In the genomic region with DNA sequence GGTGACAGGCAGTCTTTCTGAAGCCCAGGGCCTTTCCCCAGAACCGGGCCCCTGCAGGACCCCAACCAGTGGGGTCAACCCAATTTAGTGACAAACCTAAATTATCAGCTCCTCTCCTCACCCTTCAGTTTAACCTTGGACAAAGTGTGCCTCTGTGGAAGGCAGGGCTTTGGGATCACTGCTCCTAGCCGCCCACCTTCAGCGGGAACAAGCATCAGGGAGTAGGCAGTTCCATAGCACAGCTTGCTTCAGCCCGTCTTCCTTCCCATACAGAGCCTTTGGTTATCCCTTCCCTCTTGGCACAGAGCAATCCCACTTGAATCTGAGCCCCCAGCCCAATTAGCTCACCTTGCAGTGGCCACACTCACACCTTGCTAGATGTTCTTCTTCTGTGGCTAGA, we compare ENCODE assay signal across 19 cellular contexts. TPM values are rescaled to one million over a fixed set of nuclear protein-coding genes. Genes with fewer than 3 reads are reported as not detected.
"Had no signal": no experiment of that assay in that cellular context is flagged by ENCODE, and none has a peak within 500 bp of the region (broad histone marks: within the 10 kb centered on the region; RNA-seq: fewer than 3 reads in every experiment).

No MANE protein-coding gene starts in this region.

- H2AFZ ChIP-seq: hepatocyte had no signal

- H3K9me3 ChIP-seq: esophagus muscularis mucosa, gastroesophageal sphincter, lower lobe of right lung had no signal

- H3K27me3 ChIP-seq: dorsolateral prefrontal cortex, foreskin keratinocyte, hepatocyte had no signal

- H3K4me3 ChIP-seq: coronary artery, dorsolateral prefrontal cortex, esophagus muscularis mucosa, gastroesophageal sphincter, hepatocyte, left lung, lower lobe of right lung had no signal

- H3K4me2 ChIP-seq: hepatocyte had no signal

- ATAC-seq: foreskin keratinocyte; gastroesophageal sphincter; left cardiac atrium; left lung; left ventricle myocardium superior; lower lobe of right lung; naive thymus-derived CD4-positive, alpha-beta T cell had no signal

- H3K27ac ChIP-seq: coronary artery, dorsolateral prefrontal cortex, esophagus muscularis mucosa, foreskin keratinocyte, gastroesophageal sphincter, hepatocyte, left lung, lower lobe of right lung had no signal

- H3K4me1 ChIP-seq: foreskin keratinocyte had no signal

- DNase-seq: dermis blood vessel endothelial cell; dorsolateral prefrontal cortex; effector CD4-positive, alpha-beta T cell; effector memory CD4-positive, alpha-beta T cell; foreskin keratinocyte; hypothalamus; left cardiac atrium; left lung; left ventricle myocardium superior; lower lobe of right lung; mesenchymal stem cell; midbrain; naive thymus-derived CD4-positive, alpha-beta T cell had no signal

- H3K36me3 ChIP-seq: esophagus muscularis mucosa, gastroesophageal sphincter, left lung, lower lobe of right lung had no signal

RNA-seq across cellular contexts. Expression of gene AP3B2, which starts 5.3 kb away (rescaled TPM):
- total RNA-seq: endothelial cell of umbilical vein, lung microvascular endothelial cell had no signal
- polyA plus RNA-seq: endothelial cell of umbilical vein had no signal
